ENCODE assay signal across 9 cellular contexts in the genomic region with DNA sequence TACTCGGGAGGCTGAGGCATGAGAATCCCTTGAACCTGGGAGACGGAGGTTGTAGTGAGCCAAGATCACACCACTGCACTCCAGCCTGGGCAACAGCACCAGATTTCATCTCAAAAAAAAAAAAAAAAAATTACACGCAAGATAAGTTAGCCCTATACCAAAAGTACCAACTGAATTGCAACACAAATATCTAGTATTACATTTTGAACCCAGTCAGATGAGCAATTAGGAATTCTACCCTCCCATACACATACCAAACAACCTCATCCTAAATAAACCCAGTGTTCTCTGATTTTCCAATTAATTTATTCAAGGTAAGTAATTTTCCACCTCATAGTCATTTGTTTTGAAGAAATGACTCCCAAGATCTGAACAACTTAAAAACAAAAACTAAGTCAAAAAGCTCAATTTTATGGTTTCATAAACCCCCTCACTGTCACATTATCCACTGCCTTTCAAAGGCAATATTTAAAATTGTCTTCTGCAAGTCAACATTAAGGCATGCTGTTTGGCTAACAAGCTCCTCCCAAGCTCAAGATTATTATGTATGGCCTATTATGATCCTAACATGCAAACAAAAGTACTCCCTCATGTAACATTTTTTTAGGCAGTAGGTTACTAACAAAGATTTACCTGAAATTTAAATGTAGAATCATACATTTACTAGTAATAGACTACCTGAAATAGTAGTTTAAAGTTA. TPM values are rescaled to one million over a fixed set of nuclear protein-coding genes. Genes with fewer than 3 reads are reported as not detected.
A peak's percentile ranks its signal among the peaks of the same experiment; 100 is the strongest.
DNase-seq lines count a peak whose midpoint lies in the region; ATAC-seq, FAIRE-seq and TF ChIP-seq lines count a peak whose summit lies in the region.
"Had no signal": no experiment of that assay in that cellular context is flagged by ENCODE, and none has a peak within 500 bp of the region (broad histone marks: within the 10 kb centered on the region; RNA-seq: fewer than 3 reads in every experiment).

No MANE protein-coding gene starts in this region.

- H3K36me3 ChIP-seq in keratinocyte (ENCODE audit: control insufficient read depth in 2 of 2, extremely low read depth in 1 of 2, insufficient read depth in 2 of 2, low read length in 2 of 2) (no peaks in the 10 kb centered on the region), subcutaneous abdominal adipose tissue (ENCODE audit: control insufficient read depth in 5 of 5, insufficient read depth in 5 of 5, low read length in 5 of 5) (no peaks in the 10 kb centered on the region)

- H3K4me1 Mint-ChIP-seq in activated CD8-positive, alpha-beta T cell treated with anti-CD3 and anti-CD28 coated beads for 36 hours (ENCODE audit: low read depth): peaks cover 54% of the 10 kb centered on the region
- peaks cover 43% of the 10 kb centered on the region for H3K4me1 Mint-ChIP-seq in activated CD8-positive, alpha-beta T cell treated with anti-CD3 and anti-CD28 coated beads, Interleukin-2, amount 10 ng/mL, durations not matched to agents 7 days and 5 days (ENCODE audit: low read depth)
- H3K4me1 Mint-ChIP-seq in T-helper 17 cell: peaks cover 47% of the 10 kb centered on the region

- H3K9ac ChIP-seq in keratinocyte (ENCODE audit: control insufficient read depth, extremely low read depth, insufficient read depth, low read length): no peak overlapping the region
- no peak overlapping the region for H3K9ac ChIP-seq in subcutaneous abdominal adipose tissue (ENCODE audit: low read length in 5 of 5)

- H3K9me1 ChIP-seq in keratinocyte (ENCODE audit: control insufficient read depth, extremely low read depth, insufficient read depth, low read length): no peaks in the 10 kb centered on the region

- TF ChIP-seq POLR2A in GM12891 (IDR thresholded peaks at IDR 0.05; ENCODE audit: low read depth, low read length): no peak

- H3K27me3 Mint-ChIP-seq in activated CD8-positive, alpha-beta T cell treated with anti-CD3 and anti-CD28 coated beads for 36 hours: no peaks in the 10 kb centered on the region
- no peaks in the 10 kb centered on the region for H3K27me3 Mint-ChIP-seq in activated CD8-positive, alpha-beta T cell treated with anti-CD3 and anti-CD28 coated beads, Interleukin-2, amount 10 ng/mL, durations not matched to agents 7 days and 5 days (ENCODE audit: low read depth)
- no peaks in the 10 kb centered on the region for H3K27me3 Mint-ChIP-seq in T-helper 17 cell

- CTCF ChIA-PET in activated CD8-positive, alpha-beta T cell treated with anti-CD3 and anti-CD28 coated beads for 36 hours (lab: Charles Lee): no interaction called here
- CTCF ChIA-PET in activated CD8-positive, alpha-beta T cell treated with anti-CD3 and anti-CD28 coated beads, Interleukin-2, amount 10 ng/mL, durations not matched to agents 7 days and 5 days (lab: Charles Lee): interaction anchor here (0.7 to 1.4 kb wide), 4 partner anchors 53 to 271 kb away, joined by 3 read pairs; partner anchors contain the start of gene RPL32

- peaks cover 93% of the 10 kb centered on the region for H3K79me2 ChIP-seq in keratinocyte (ENCODE audit: control insufficient read depth, insufficient read depth, low read length)

- intact Hi-C loops in activated CD8-positive, alpha-beta T cell treated with anti-CD3 and anti-CD28 coated beads for 36 hours (cut with micrococcal nuclease): loop anchor here (5.0 kb wide), 1 partner anchor 47 kb away; no protein-coding TSS in a partner anchor

- no peak overlapping the region for H2AFZ ChIP-seq in keratinocyte (ENCODE audit: control insufficient read depth, low read length)

- H3K4me3 ChIP-seq in keratinocyte (ENCODE audit: control insufficient read depth in 2 of 3, extremely low read depth in 1 of 3, insufficient read depth in 2 of 3, low read depth in 1 of 3, low read length in 3 of 3) (no peak overlapping the region), subcutaneous abdominal adipose tissue (ENCODE audit: low read depth in 1 of 5, low read length in 5 of 5) (no peak overlapping the region)

- peaks cover 20% of the 10 kb centered on the region for H4K20me1 ChIP-seq in keratinocyte (ENCODE audit: control insufficient read depth, extremely low read depth, insufficient read depth, low read length)

- H3K27ac ChIP-seq in keratinocyte (ENCODE audit: control insufficient read depth, insufficient read depth, low read length) (no peak overlapping the region), subcutaneous abdominal adipose tissue (ENCODE audit: low read depth, low read length) (peak overlapping the region; percentile 27)

- FAIRE-seq in keratinocyte (lab: Jason Lieb, UNC) (no peak), GM12891 (lab: Jason Lieb, UNC) (no peak)

- H3K27me3 ChIP-seq in keratinocyte (ENCODE audit: control insufficient read depth, extremely low read depth, insufficient read depth, low read length) (no peaks in the 10 kb centered on the region), subcutaneous abdominal adipose tissue (ENCODE audit: control insufficient read depth in 5 of 5, insufficient read depth in 4 of 5, low read length in 5 of 5) (no peaks in the 10 kb centered on the region)

- POLR2A ChIA-PET in activated CD8-positive, alpha-beta T cell treated with anti-CD3 and anti-CD28 coated beads for 36 hours (lab: Charles Lee): interaction anchor here (0.6 to 1.4 kb wide), 2 partner anchors 12 to 849 kb away, joined by 3 to 4 read pairs; no protein-coding TSS in a partner anchor
- POLR2A ChIA-PET in activated CD8-positive, alpha-beta T cell treated with anti-CD3 and anti-CD28 coated beads, Interleukin-2, amount 10 ng/mL, durations not matched to agents 7 days and 5 days (lab: Charles Lee): interaction anchor here (0.6 kb wide), 1 partner anchor 155 kb away, joined by 4 read pairs; no protein-coding TSS in a partner anchor

- no peak for TF ChIP-seq CTCF in activated CD8-positive, alpha-beta T cell treated with anti-CD3 and anti-CD28 coated beads for 36 hours (IDR thresholded peaks at IDR 0.05)
- no peak for TF ChIP-seq CTCF in keratinocyte (optimal IDR thresholded peaks at IDR 0.05 in 1 of 3, IDR thresholded peaks at IDR 0.05 in 1 of 3, conservative IDR thresholded peaks at IDR 0.05 in 1 of 3; ENCODE audit: extremely low read depth in 1 of 3, insufficient read depth in 2 of 3, low read length in 3 of 3)

- peak overlapping the region; percentile 48 for H3K4me2 ChIP-seq in keratinocyte (ENCODE audit: control insufficient read depth, extremely low read depth, insufficient read depth, low read depth, low read length)

- H3K4me1 ChIP-seq in keratinocyte (ENCODE audit: control insufficient read depth, extremely low read depth, insufficient read depth, low read length) (peaks cover 24% of the 10 kb centered on the region), subcutaneous abdominal adipose tissue (ENCODE audit: control insufficient read depth in 5 of 5, insufficient read depth in 5 of 5, low read length in 5 of 5) (peaks cover 0 to 56% (median 40%) of the 10 kb centered on the region in 5 donors)

- ATAC-seq in activated CD8-positive, alpha-beta T cell treated with anti-CD3 and anti-CD28 coated beads for 36 hours: no peak
- ATAC-seq in activated CD8-positive, alpha-beta T cell treated with anti-CD3 and anti-CD28 coated beads, Interleukin-2, amount 10 ng/mL, durations not matched to agents 7 days and 5 days: no peak
- no peak for ATAC-seq in T-helper 17 cell

- H3K9me3 ChIP-seq in T-helper 17 cell (ENCODE audit: control insufficient read depth, low read length, poor library complexity, severe bottlenecking) (no peaks in the 10 kb centered on the region), keratinocyte (ENCODE audit: control insufficient read depth, low read depth, low read length) (no peaks in the 10 kb centered on the region), subcutaneous abdominal adipose tissue (ENCODE audit: control insufficient read depth in 5 of 5, low read length in 5 of 5) (no peaks in the 10 kb centered on the region)

- H3K9me3 Mint-ChIP-seq in activated CD8-positive, alpha-beta T cell treated with anti-CD3 and anti-CD28 coated beads for 36 hours: no peaks in the 10 kb centered on the region
- no peaks in the 10 kb centered on the region for H3K9me3 Mint-ChIP-seq in activated CD8-positive, alpha-beta T cell treated with anti-CD3 and anti-CD28 coated beads, Interleukin-2, amount 10 ng/mL, durations not matched to agents 7 days and 5 days (ENCODE audit: insufficient read depth)

- DNase-seq in activated CD8-positive, alpha-beta T cell treated with anti-CD3 and anti-CD28 coated beads for 36 hours: no peak
- no peak for DNase-seq in activated CD8-positive, alpha-beta T cell treated with anti-CD3 and anti-CD28 coated beads, Interleukin-2, amount 10 ng/mL, durations not matched to agents 7 days and 5 days
- no peak for DNase-seq in T-helper 17 cell
- DNase-seq in keratinocyte (ENCODE audit: low read depth, low spot score): no peak
- DNase-seq in COR-L47 (lab: John Stamatoyannopoulos, UW): no peak
- DNase-seq in GM12891 (ENCODE audit: insufficient read length, low spot score): no peak
- DNase-seq in NCI-H1436 (lab: John Stamatoyannopoulos, UW): no peak
- DNase-seq: NCI-H345 had no signal

- no peak overlapping the region for H3K4me3 Mint-ChIP-seq in activated CD8-positive, alpha-beta T cell treated with anti-CD3 and anti-CD28 coated beads for 36 hours
- no peak overlapping the region for H3K4me3 Mint-ChIP-seq in activated CD8-positive, alpha-beta T cell treated with anti-CD3 and anti-CD28 coated beads, Interleukin-2, amount 10 ng/mL, durations not matched to agents 7 days and 5 days
- H3K4me3 Mint-ChIP-seq in T-helper 17 cell: peak overlapping the region; percentile 39

- peaks cover 8% of the 10 kb centered on the region for H3K36me3 Mint-ChIP-seq in activated CD8-positive, alpha-beta T cell treated with anti-CD3 and anti-CD28 coated beads for 36 hours (ENCODE audit: low read depth)
- H3K36me3 Mint-ChIP-seq in activated CD8-positive, alpha-beta T cell treated with anti-CD3 and anti-CD28 coated beads, Interleukin-2, amount 10 ng/mL, durations not matched to agents 7 days and 5 days (ENCODE audit: low read depth): peaks cover 23% of the 10 kb centered on the region
- H3K36me3 Mint-ChIP-seq in T-helper 17 cell (ENCODE audit: low read depth): peaks cover 7% of the 10 kb centered on the region

- H3K27ac Mint-ChIP-seq in activated CD8-positive, alpha-beta T cell treated with anti-CD3 and anti-CD28 coated beads for 36 hours: peak overlapping the region; percentile 65
- H3K27ac Mint-ChIP-seq in activated CD8-positive, alpha-beta T cell treated with anti-CD3 and anti-CD28 coated beads, Interleukin-2, amount 10 ng/mL, durations not matched to agents 7 days and 5 days: no peak overlapping the region
- H3K27ac Mint-ChIP-seq in T-helper 17 cell: peak overlapping the region; percentile 53

- dilution Hi-C loops in keratinocyte (cut with MboI; ENCODE audit: extremely low pct_ligation_motif_present, low sequenced_read_pairs): no loop called here

RNA-seq across cellular contexts. Expression of gene RAF1, which starts 4.5 kb away (rescaled TPM):
- 10 to 100 TPM; 71.1 to 74.9 TPM for total RNA-seq in activated CD8-positive, alpha-beta T cell treated with anti-CD3 and anti-CD28 coated beads for 36 hours
- total RNA-seq in activated CD8-positive, alpha-beta T cell treated with anti-CD3 and anti-CD28 coated beads, Interleukin-2, amount 10 ng/mL, durations not matched to agents 7 days and 5 days: 10 to 100 TPM; 86.5 to 91.6 TPM
- 100 to 1,000 TPM; 115 to 123 TPM for total RNA-seq in T-helper 17 cell
- polyA plus RNA-seq in keratinocyte: 68.3 to 92.4 TPM (median 80.1 TPM) in 3 replicates
- polyA plus RNA-seq in keratinocyte (2011; ENCODE audit: low read depth): 37.3 TPM
- 52.7 and 76.6 TPM in 2 replicates for polyA plus RNA-seq in keratinocyte (2011; cell fraction: cytosol; rRNA removed)
- 99.3 and 102 TPM in 2 replicates for polyA plus RNA-seq in keratinocyte (2011; cell fraction: nucleus; rRNA removed)
- 44.5 and 52.1 TPM in 2 replicates for polyA plus RNA-seq in keratinocyte (2012; ENCODE audit: low replicate concordance)
- polyA minus RNA-seq in keratinocyte: 78.9 to 152 TPM (median 116 TPM) in 3 replicates
- 64.5 TPM for polyA minus RNA-seq in keratinocyte (2011; cell fraction: cytosol; rRNA and poly(A)+ RNA removed)
- 72.2 and 98.4 TPM in 2 replicates for polyA minus RNA-seq in keratinocyte (2011; cell fraction: nucleus; rRNA and poly(A)+ RNA removed)
- 54.8 TPM for polyA plus RNA-seq in GM12891 (2012; ENCODE audit: low read depth, missing spikeins)
